ENCODE assay signal across 9 cellular contexts in genomic region chr3:16801698-16802097, GRCh38.
A peak's percentile ranks its signal among the peaks of the same experiment; 100 is the strongest.
DNase-seq lines count a peak whose midpoint lies in the region; ATAC-seq and TF ChIP-seq lines count a peak whose summit lies in the region.
"Had no signal": no experiment of that assay in that cellular context is flagged by ENCODE, and none has a peak within 500 bp of the region (broad histone marks: within the 10 kb centered on the region; RNA-seq: fewer than 3 reads in every experiment).

No MANE protein-coding gene starts in this region.

- H3K27ac ChIP-seq in HEK293 (ENCODE audit: extremely low read depth, low read depth, low read length) = no peak overlapping the region

- H3K4me3 Mint-ChIP-seq in glutamatergic neuron (ENCODE audit: unreplicated experiment) = peak overlapping the region; percentile 66
- no peak overlapping the region for H3K4me3 Mint-ChIP-seq in activated CD8-positive, alpha-beta memory T cell treated with anti-CD3 and anti-CD28 coated beads, Interleukin-2, amount 10 ng/mL, durations not matched to agents 7 days and 5 days

- peaks cover 9% of the 10 kb centered on the region for H3K27me3 Mint-ChIP-seq in glutamatergic neuron (ENCODE audit: unreplicated experiment)
- H3K27me3 Mint-ChIP-seq in activated CD8-positive, alpha-beta memory T cell treated with anti-CD3 and anti-CD28 coated beads, Interleukin-2, amount 10 ng/mL, durations not matched to agents 7 days and 5 days = peaks cover under 1% of the 10 kb centered on the region

- no peak for ATAC-seq in activated CD8-positive, alpha-beta memory T cell treated with anti-CD3 and anti-CD28 coated beads, Interleukin-2, amount 10 ng/mL, durations not matched to agents 7 days and 5 days
- no peak for ATAC-seq in GM21786 (IDR thresholded peaks at IDR 0.05; ENCODE audit: unreplicated experiment)

- H3K36me3 Mint-ChIP-seq in glutamatergic neuron (ENCODE audit: unreplicated experiment) = peaks cover 17% of the 10 kb centered on the region
- peaks cover 8% of the 10 kb centered on the region for H3K36me3 Mint-ChIP-seq in activated CD8-positive, alpha-beta memory T cell treated with anti-CD3 and anti-CD28 coated beads, Interleukin-2, amount 10 ng/mL, durations not matched to agents 7 days and 5 days

- H3K4me1 ChIP-seq in HEK293 (ENCODE audit: control insufficient read depth, insufficient read depth, low read length) = no peaks in the 10 kb centered on the region

- peak; percentile 69 for DNase-seq in D341Med (ENCODE audit: low spot score)
- DNase-seq in RPMI8226 = peak; percentile 85
- no peak for DNase-seq in glutamatergic neuron
- DNase-seq in activated CD8-positive, alpha-beta memory T cell treated with anti-CD3 and anti-CD28 coated beads, Interleukin-2, amount 10 ng/mL, durations not matched to agents 7 days and 5 days = no peak
- no peak for DNase-seq in effector CD8-positive, alpha-beta T cell (lab: John Stamatoyannopoulos, UW)
- no peak for DNase-seq in iPS-NIHi7 (ENCODE audit: extremely low spot score)

- POLR2A ChIA-PET in HEK293 (lab: Yijun Ruan, JAX) = interaction anchor here (0.7 kb wide), 1 partner anchor 26 kb away, joined by 3 read pairs; no protein-coding TSS in a partner anchor

- H3K27ac Mint-ChIP-seq in glutamatergic neuron (ENCODE audit: unreplicated experiment) = peak overlapping the region; percentile 99
- H3K27ac Mint-ChIP-seq in activated CD8-positive, alpha-beta memory T cell treated with anti-CD3 and anti-CD28 coated beads, Interleukin-2, amount 10 ng/mL, durations not matched to agents 7 days and 5 days = no peak overlapping the region

- H3K9me3 Mint-ChIP-seq in glutamatergic neuron (ENCODE audit: unreplicated experiment) = peaks cover 25% of the 10 kb centered on the region
- H3K9me3 Mint-ChIP-seq in activated CD8-positive, alpha-beta memory T cell treated with anti-CD3 and anti-CD28 coated beads, Interleukin-2, amount 10 ng/mL, durations not matched to agents 7 days and 5 days (ENCODE audit: low read depth) = peaks cover 5% of the 10 kb centered on the region

- CTCF ChIA-PET in HEK293 (lab: Yijun Ruan, JAX) = interaction anchor here (0.5 to 1.2 kb wide), 2 partner anchors 14 to 27 kb away, joined by 3 read pairs; no protein-coding TSS in a partner anchor
- CTCF ChIA-PET in activated CD8-positive, alpha-beta memory T cell treated with anti-CD3 and anti-CD28 coated beads, Interleukin-2, amount 10 ng/mL, durations not matched to agents 7 days and 5 days (lab: Charles Lee) = interaction anchor here (1.4 kb wide), 1 partner anchor 19 kb away, joined by 4 read pairs; no protein-coding TSS in a partner anchor

- no peaks in the 10 kb centered on the region for H3K9me3 ChIP-seq in HEK293 (ENCODE audit: control insufficient read depth, insufficient read depth, low read depth, low read length)
- H3K9me3 ChIP-seq: adrenal gland had no signal

- no peak for TF ChIP-seq CTCF in HEK293 (tag by site-specific recombination; IDR thresholded peaks at IDR 0.05)
- no peak for TF ChIP-seq CTCF in glutamatergic neuron (IDR thresholded peaks at IDR 0.05; ENCODE audit: partially characterized antibody, unreplicated experiment)

- no peaks in the 10 kb centered on the region for H3K36me3 ChIP-seq in HEK293 (ENCODE audit: control insufficient read depth in 2 of 2, insufficient read depth in 1 of 2, low read length in 2 of 2)
- H3K36me3 ChIP-seq: adrenal gland had no signal

- H3K4me3 ChIP-seq in HEK293 (ENCODE audit: low read depth, low read length) = no peak overlapping the region
- H3K4me3 ChIP-seq: adrenal gland had no signal

- H3K4me1 Mint-ChIP-seq in glutamatergic neuron (ENCODE audit: low read depth, unreplicated experiment) = peaks cover 46% of the 10 kb centered on the region
- H3K4me1 Mint-ChIP-seq in activated CD8-positive, alpha-beta memory T cell treated with anti-CD3 and anti-CD28 coated beads, Interleukin-2, amount 10 ng/mL, durations not matched to agents 7 days and 5 days = peaks cover 17% of the 10 kb centered on the region

TF ChIP-seq in HEK293, 187 proteins besides CTCF, POLR2A, EP300 and RAD21:
- TF ChIP-seq ATF2 (tag by site-specific recombination; IDR thresholded peaks at IDR 0.05; ENCODE audit: low read depth) = peak; percentile 68
- peak; percentile 25; the same call in 1 of the 2 replicates for TF ChIP-seq ZBTB17 (tag by site-specific recombination; IDR thresholded peaks at IDR 0.05)
- no peak for TF ChIP-seq SALL2 (tag by site-specific recombination; IDR thresholded peaks at IDR 0.05; ENCODE audit: borderline replicate concordance)
- peak; percentile 36; the same call in 1 of the 2 replicates for TF ChIP-seq ZBTB21 (tag by site-specific recombination; IDR thresholded peaks at IDR 0.05)

Comparison
In these comparisons a context has a peak if more than half of its experiments do, and no peak if none do; other contexts are left out.
1. DNase-seq: peak in D341Med (single experiment) and RPMI8226 (single experiment); none in glutamatergic neuron (single experiment), activated CD8-positive, alpha-beta memory T cell treated with anti-CD3 and anti-CD28 coated beads, Interleukin-2, amount 10 ng/mL, durations not matched to agents 7 days and 5 days (single experiment), effector CD8-positive, alpha-beta T cell (single experiment) and iPS-NIHi7 (single experiment).